ENCODE assay signal across 21 cellular contexts in genomic region chr3:173548261-173548660, GRCh38.
DNase-seq lines count a peak whose midpoint lies in the region; TF ChIP-seq lines count a peak whose summit lies in the region.
"Had no signal": no experiment of that assay in that cellular context is flagged by ENCODE, and none has a peak within 500 bp of the region (broad histone marks: within the 10 kb centered on the region; RNA-seq: fewer than 3 reads in every experiment).

No MANE protein-coding gene starts in this region.

- peak overlapping the region; percentile 33 for H3K4me2 ChIP-seq in osteoblast (ENCODE audit: insufficient read depth, low read length)

- no peak for TF ChIP-seq CTCF in GM12865 (IDR thresholded peaks at IDR 0.05; ENCODE audit: insufficient read depth, low read depth, low read length, missing control alignments)
- no peak for TF ChIP-seq CTCF in HFFc6 (IDR thresholded peaks at IDR 0.05)
- no peak for TF ChIP-seq CTCF in osteoblast (IDR thresholded peaks at IDR 0.05; ENCODE audit: extremely low read depth, low read depth, low read length)

- no peaks in the 10 kb centered on the region for H3K9me3 ChIP-seq in osteoblast (ENCODE audit: low read depth, low read length)
- H3K9me3 ChIP-seq: prostate gland had no signal

- H3K27ac Mint-ChIP-seq in HFFc6: 0 out of 2 replicates have a peak overlapping the region, but pooled peaks have one; percentile 14
- H3K27ac Mint-ChIP-seq: activated CD4-positive, alpha-beta T cell treated with anti-CD3 and anti-CD28 coated beads for 36 hours; activated T-cell treated with anti-CD3 and anti-CD28 coated beads, Interleukin-2, amount 50 U/mL, for 24 hours; effector memory CD8-positive, alpha-beta T cell had no signal

- no peaks in the 10 kb centered on the region for H3K27me3 ChIP-seq in osteoblast (ENCODE audit: insufficient read depth, low read length)
- H3K27me3 ChIP-seq: foreskin keratinocyte had no signal

- no peak overlapping the region for H3K27ac ChIP-seq in osteoblast (ENCODE audit: low read depth, low read length)
- H3K27ac ChIP-seq: foreskin keratinocyte, prostate gland, RWPE1, SK-N-MC had no signal

- no peaks in the 10 kb centered on the region for H3K9me3 Mint-ChIP-seq in HFFc6
- H3K9me3 Mint-ChIP-seq: activated T-cell treated with anti-CD3 and anti-CD28 coated beads, Interleukin-2, amount 50 U/mL, for 24 hours had no signal

- peaks cover 29% of the 10 kb centered on the region for H3K4me1 Mint-ChIP-seq in HFFc6 (ENCODE audit: low read depth)
- H3K4me1 Mint-ChIP-seq: activated CD4-positive, alpha-beta T cell treated with anti-CD3 and anti-CD28 coated beads for 36 hours had no signal

- H4K20me1 ChIP-seq in osteoblast (ENCODE audit: insufficient read depth, low read length): no peaks in the 10 kb centered on the region

- no peaks in the 10 kb centered on the region for H3K36me3 ChIP-seq in osteoblast (ENCODE audit: insufficient read depth, low read length)
- H3K36me3 ChIP-seq: prostate gland had no signal

- H3K4me1 ChIP-seq in osteoblast (ENCODE audit: insufficient read depth, low read length): no peaks in the 10 kb centered on the region
- H3K4me1 ChIP-seq: foreskin keratinocyte, prostate gland had no signal

- H3K36me3 Mint-ChIP-seq in HFFc6 (ENCODE audit: low read depth): no peaks in the 10 kb centered on the region; the same call in 1 of the 2 replicates

- peak overlapping the region; percentile 58 for H3K4me3 Mint-ChIP-seq in HFFc6
- H3K4me3 Mint-ChIP-seq: activated CD4-positive, alpha-beta T cell treated with anti-CD3 and anti-CD28 coated beads for 36 hours; activated T-cell treated with anti-CD3 and anti-CD28 coated beads, Interleukin-2, amount 50 U/mL, for 24 hours; effector memory CD8-positive, alpha-beta T cell had no signal

- H3K79me2 ChIP-seq in osteoblast (ENCODE audit: insufficient read depth, low read length): no peaks in the 10 kb centered on the region

- H2AFZ ChIP-seq in osteoblast (ENCODE audit: low read length): peak overlapping the region; percentile 26

- H3K27me3 Mint-ChIP-seq in HFFc6 (ENCODE audit: insufficient read depth): no peaks in the 10 kb centered on the region; the same call in 1 of the 2 replicates
- H3K27me3 Mint-ChIP-seq: activated CD4-positive, alpha-beta T cell treated with anti-CD3 and anti-CD28 coated beads for 36 hours; activated T-cell treated with anti-CD3 and anti-CD28 coated beads, Interleukin-2, amount 50 U/mL, for 24 hours; effector memory CD8-positive, alpha-beta T cell had no signal

- H3K4me3 ChIP-seq in GM12865 (ENCODE audit: low read depth, low read length): no peak overlapping the region
- peak overlapping the region; percentile 37 for H3K4me3 ChIP-seq in osteoblast (ENCODE audit: insufficient read depth, low read length)
- H3K4me3 ChIP-seq: prostate gland, SK-N-MC had no signal

- peak; percentile 3 for DNase-seq in GM12865 (ENCODE audit: low read depth)
- no peak for DNase-seq in HFFc6
- peak; percentile 17 for DNase-seq in RPMI8226
- DNase-seq in osteoblast (ENCODE audit: insufficient read length, low spot score, missing footprints): no peak
- DNase-seq in SHP77 treated with DMSO at 0.1 percent for 48 hours (lab: John Stamatoyannopoulos, UW): no peak
- no peak for DNase-seq in NCI-H2029 treated with DMSO at 0.1 percent for 48 hours (lab: John Stamatoyannopoulos, UW)
- DNase-seq in NCI-H345 treated with DMSO at 0.1 percent for 48 hours (lab: John Stamatoyannopoulos, UW; ENCODE audit: unreplicated experiment): no peak
- DNase-seq: activated CD4-positive, alpha-beta T cell treated with anti-CD3 and anti-CD28 coated beads for 36 hours; activated gamma-delta T cell treated with Interleukin-2 at 50 U/mL for 16 hours; activated T-cell treated with anti-CD3 and anti-CD28 coated beads, Interleukin-2, amount 50 U/mL, for 24 hours; caudate nucleus; cortex of kidney; effector memory CD8-positive, alpha-beta T cell; foreskin keratinocyte; NCI-H1048; NCI-H1694; stimulated activated naive CD4-positive, alpha-beta T cell; T-helper 2 cell had no signal

Comparison
In these comparisons a context has a peak if more than half of its experiments do, and no peak if none do; other contexts are left out.
1. DNase-seq: peak in GM12865 (single experiment) and RPMI8226 (single experiment); none in HFFc6 (single experiment), osteoblast (single experiment), SHP77 treated with DMSO at 0.1 percent for 48 hours (single experiment), NCI-H2029 treated with DMSO at 0.1 percent for 48 hours (single experiment) and NCI-H345 treated with DMSO at 0.1 percent for 48 hours (single experiment).